Comparison of ENCODE assay signal across 9 cellular contexts in the genomic region with DNA sequence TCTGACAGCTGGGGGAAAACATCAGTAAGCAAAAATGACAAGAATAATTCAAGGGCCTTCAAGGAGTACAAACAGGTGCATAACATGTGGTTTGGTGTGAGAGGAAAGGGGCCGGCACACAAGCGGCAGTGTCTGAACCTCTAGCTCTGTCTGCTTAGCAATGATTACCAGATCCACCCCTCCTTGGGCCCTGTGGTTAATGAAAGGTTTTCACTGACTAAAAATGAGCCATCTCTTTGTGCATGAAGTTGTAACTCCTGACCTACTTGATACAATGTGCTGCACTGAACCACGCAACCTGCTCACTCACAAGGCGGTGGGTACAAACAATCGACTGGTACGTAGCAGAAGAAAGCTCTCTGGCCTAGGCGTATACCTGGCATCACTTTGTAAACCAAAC. TPM values are rescaled to one million over a fixed set of nuclear protein-coding genes. Genes with fewer than 3 reads are reported as not detected.
A peak's percentile ranks its signal among the peaks of the same experiment; 100 is the strongest.
DNase-seq lines count a peak whose midpoint lies in the region; ATAC-seq and TF ChIP-seq lines count a peak whose summit lies in the region.
"Had no signal": no experiment of that assay in that cellular context is flagged by ENCODE, and none has a peak within 500 bp of the region (broad histone marks: within the 10 kb centered on the region; RNA-seq: fewer than 3 reads in every experiment).

No MANE protein-coding gene starts in this region.

- H3K27ac ChIP-seq in mammary epithelial cell (ENCODE audit: insufficient read depth, low read depth, low read length): no peak overlapping the region

- H3K27me3 ChIP-seq in mammary epithelial cell (ENCODE audit: insufficient read depth, low read length): no peaks in the 10 kb centered on the region
- H3K27me3 ChIP-seq in BE2C: no peaks in the 10 kb centered on the region

- no peak overlapping the region for H3K4me2 ChIP-seq in mammary epithelial cell (ENCODE audit: insufficient read depth, low read depth, low read length)

- no peak overlapping the region for H3K9ac ChIP-seq in mammary epithelial cell (ENCODE audit: insufficient read depth, low read length)

- dilution Hi-C loops in mammary epithelial cell (cut with HindIII; ENCODE audit: low sequenced_read_pairs): no loop called here

- H3K36me3 Mint-ChIP-seq in T-helper 2 cell treated with Interferon-gamma antibody and Interleukin-4, amounts not matched to agents 5 μg/mL and 100 μg/mL, for 36 hours (ENCODE audit: low read depth): peaks cover 29% of the 10 kb centered on the region
- H3K36me3 Mint-ChIP-seq in HFFc6 (ENCODE audit: low read depth): no peaks in the 10 kb centered on the region

- in situ Hi-C loops in mammary epithelial cell (cut with MboI; ENCODE audit: low sequenced_read_pairs in 2 of 2): no loop called here

- no peaks in the 10 kb centered on the region for H3K4me1 ChIP-seq in mammary epithelial cell (ENCODE audit: insufficient read depth, low read length)
- peaks cover 9% of the 10 kb centered on the region for H3K4me1 ChIP-seq in BE2C

- H3K4me3 ChIP-seq in mammary epithelial cell (replicated peaks in 1 of 3; ENCODE audit: insufficient read depth in 1 of 3, low read depth in 2 of 3, low read length in 3 of 3) (no peak overlapping the region), BE2C (ENCODE audit: low read depth, low read length) (no peak overlapping the region)

- no peaks in the 10 kb centered on the region for H4K20me1 ChIP-seq in mammary epithelial cell (ENCODE audit: insufficient read depth, low read length)

- no peaks in the 10 kb centered on the region for H3K9me3 ChIP-seq in mammary epithelial cell (replicated peaks; ENCODE audit: insufficient read depth, low read length)
- no peaks in the 10 kb centered on the region; the same call in 1 of the 2 replicates for H3K9me3 ChIP-seq in BE2C

- peaks cover 4% of the 10 kb centered on the region for H3K79me2 ChIP-seq in mammary epithelial cell (ENCODE audit: insufficient read depth, low read length)

- intact Hi-C loops in mammary epithelial cell (cut with micrococcal nuclease): no loop called here

- 100% methylated on average over 7 of the region's 7 CpGs for WGBS in mammary epithelial cell (ENCODE audit: low coverage, missing lambda C conversion rate)

- peak overlapping the region; percentile 84 for H3K27ac Mint-ChIP-seq in T-helper 2 cell treated with Interferon-gamma antibody and Interleukin-4, amounts not matched to agents 5 μg/mL and 100 μg/mL, for 36 hours
- no peak overlapping the region for H3K27ac Mint-ChIP-seq in HFFc6
- H3K27ac Mint-ChIP-seq: dendritic cell treated with granulocyte-macrophage colony-stimulating factor and Interleukin-4, amounts not matched to agents 40 ng/mL and 50 ng/mL, for 4 days had no signal

- no TSS peak for BruUV-seq in mammary epithelial cell (replicated peaks; lab: Mats Ljungman, UMichigan)

- DNase-seq in T-helper 2 cell treated with Interferon-gamma antibody and Interleukin-4, amounts not matched to agents 5 μg/mL and 100 μg/mL, for 36 hours (ENCODE audit: low spot score): peak; percentile 49
- DNase-seq in HFFc6 (no peak), mammary epithelial cell (no peak), BE2C (no peak), SIG-M5 treated with dmso at 0.1 percent for 504 hours (lab: John Stamatoyannopoulos, UW; ENCODE audit: unreplicated experiment) (no peak)

- CTCF ChIA-PET in mammary epithelial cell (lab: Charles Lee; ENCODE audit: low non-redundant PET): interaction anchor here (0.6 kb wide), 1 partner anchor 569 kb away, joined by 3 read pairs; no protein-coding TSS in a partner anchor

- peak overlapping the region; percentile 86 for H3K4me3 Mint-ChIP-seq in T-helper 2 cell treated with Interferon-gamma antibody and Interleukin-4, amounts not matched to agents 5 μg/mL and 100 μg/mL, for 36 hours
- H3K4me3 Mint-ChIP-seq in HFFc6: no peak overlapping the region
- H3K4me3 Mint-ChIP-seq: dendritic cell treated with granulocyte-macrophage colony-stimulating factor and Interleukin-4, amounts not matched to agents 40 ng/mL and 50 ng/mL, for 4 days had no signal

- no peaks in the 10 kb centered on the region for H3K27me3 Mint-ChIP-seq in T-helper 2 cell treated with Interferon-gamma antibody and Interleukin-4, amounts not matched to agents 5 μg/mL and 100 μg/mL, for 36 hours (ENCODE audit: low read depth)
- H3K27me3 Mint-ChIP-seq in HFFc6 (ENCODE audit: insufficient read depth): peaks cover 39% of the 10 kb centered on the region
- H3K27me3 Mint-ChIP-seq: dendritic cell treated with granulocyte-macrophage colony-stimulating factor and Interleukin-4, amounts not matched to agents 40 ng/mL and 50 ng/mL, for 4 days had no signal

- H3K36me3 ChIP-seq in mammary epithelial cell (ENCODE audit: insufficient read depth, low read length) (no peaks in the 10 kb centered on the region), BE2C (no peaks in the 10 kb centered on the region)

- H3K9me3 Mint-ChIP-seq in T-helper 2 cell treated with Interferon-gamma antibody and Interleukin-4, amounts not matched to agents 5 μg/mL and 100 μg/mL, for 36 hours: peaks cover 6% of the 10 kb centered on the region
- H3K9me3 Mint-ChIP-seq in HFFc6: no peaks in the 10 kb centered on the region
- H3K9me3 Mint-ChIP-seq: dendritic cell treated with granulocyte-macrophage colony-stimulating factor and Interleukin-4, amounts not matched to agents 40 ng/mL and 50 ng/mL, for 4 days had no signal

- TF ChIP-seq CTCF in HFFc6 (IDR thresholded peaks at IDR 0.05): no peak
- no peak for TF ChIP-seq CTCF in mammary epithelial cell (conservative IDR thresholded peaks at IDR 0.05 in 1 of 2, IDR thresholded peaks at IDR 0.05 in 1 of 2; ENCODE audit: extremely low read depth in 1 of 2, insufficient read depth in 1 of 2, low read depth in 1 of 2, low read length in 2 of 2)
- no peak for TF ChIP-seq CTCF in BE2C (IDR thresholded peaks at IDR 0.05; ENCODE audit: low read depth, low read length)

- ATAC-seq in GM18511 (IDR thresholded peaks at IDR 0.05; ENCODE audit: unreplicated experiment): peak; percentile 86
- ATAC-seq in HG02938 (IDR thresholded peaks at IDR 0.05; ENCODE audit: unreplicated experiment): peak; percentile 87
- ATAC-seq in esophagus mucosa: peak; percentile 42

- peaks cover 62% of the 10 kb centered on the region for H3K4me1 Mint-ChIP-seq in T-helper 2 cell treated with Interferon-gamma antibody and Interleukin-4, amounts not matched to agents 5 μg/mL and 100 μg/mL, for 36 hours (ENCODE audit: low read depth)
- H3K4me1 Mint-ChIP-seq in HFFc6 (ENCODE audit: low read depth): no peaks in the 10 kb centered on the region

- no peak overlapping the region for H2AFZ ChIP-seq in mammary epithelial cell (ENCODE audit: low read depth, low read length)

RNA-seq across cellular contexts. Expression of a gene that starts 15.1 kb away (rescaled TPM):
- total RNA-seq in esophagus mucosa (3.9 TPM), mammary epithelial cell (1 to 10 TPM; 2.8 to 5.9 TPM)
- 1 to 10 TPM in 1 of 6 experiments, under 1 TPM in 5; 0.23 to 1.1 (median 0.57) TPM for total RNA-seq in HFFc6 (2021; fragmentation: NEBNext Ultra II Directional; extraction: Animal tissue kit (Norgen Biotek cat#: 25700))
- polyA plus RNA-seq in mammary epithelial cell: 8.8 TPM
- 14.2 TPM for polyA minus RNA-seq in mammary epithelial cell
- 17.0 TPM for polyA plus RNA-seq in BE2C (2012; ENCODE audit: insufficient read depth, insufficient read length, low read depth)

RNA-seq across cellular contexts. Expression of a gene that starts 39.7 kb away (rescaled TPM):
- total RNA-seq in esophagus mucosa (33.7 TPM), mammary epithelial cell (10 to 100 TPM; 22.5 to 43.2 TPM)
- total RNA-seq in HFFc6 (2021; fragmentation: NEBNext Ultra II Directional; extraction: Animal tissue kit (Norgen Biotek cat#: 25700)): 10 to 100 TPM; 35.3 to 45.5 (median 36.5) TPM
- polyA plus RNA-seq in mammary epithelial cell: 15.7 TPM
- 54.0 TPM for polyA minus RNA-seq in mammary epithelial cell
- 38.5 TPM for polyA plus RNA-seq in BE2C (2012; ENCODE audit: insufficient read depth, insufficient read length, low read depth)

RNA-seq across cellular contexts. Expression of a gene that starts 41.0 kb away (rescaled TPM):
- total RNA-seq in esophagus mucosa: 37.2 TPM
- total RNA-seq in HFFc6 (2021; fragmentation: NEBNext Ultra II Directional; extraction: Animal tissue kit (Norgen Biotek cat#: 25700)): 100 to 1,000 TPM in 2 of 6 experiments, 10 to 100 TPM in 4; 78.2 to 117 (median 88.4) TPM
- 10 to 100 TPM; 35.5 to 55.9 TPM for total RNA-seq in mammary epithelial cell
- 59.2 TPM for polyA plus RNA-seq in mammary epithelial cell
- polyA minus RNA-seq in mammary epithelial cell: 141 TPM
- polyA plus RNA-seq in BE2C (2012; ENCODE audit: insufficient read depth, insufficient read length, low read depth): 250 TPM
